Comparison of ENCODE assay signal across 23 cellular contexts in the genomic region with DNA sequence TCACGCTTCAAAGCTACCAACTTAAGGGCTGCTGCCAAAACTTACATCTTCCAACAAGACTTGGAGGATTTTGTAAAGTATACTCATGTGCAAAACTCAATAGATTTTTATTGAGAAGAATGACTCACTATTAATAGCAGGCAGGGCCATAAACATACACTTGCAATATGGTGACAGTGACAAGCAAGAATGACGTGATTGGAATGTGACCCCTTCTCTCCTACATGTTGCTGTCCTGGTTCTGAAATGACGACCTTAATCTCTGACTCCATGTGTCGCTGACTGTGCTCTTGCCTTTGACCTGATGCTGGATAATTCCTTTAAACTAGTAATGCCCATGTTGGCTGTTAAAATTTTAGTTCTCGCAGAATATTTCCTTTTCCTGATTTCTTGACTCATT.
A peak's percentile ranks its signal among the peaks of the same experiment; 100 is the strongest.
DNase-seq lines count a peak whose midpoint lies in the region; ATAC-seq, FAIRE-seq and TF ChIP-seq lines count a peak whose summit lies in the region.
"Had no signal": no experiment of that assay in that cellular context is flagged by ENCODE, and none has a peak within 500 bp of the region (broad histone marks: within the 10 kb centered on the region; RNA-seq: fewer than 3 reads in every experiment).

No MANE protein-coding gene starts in this region.

- no peaks in the 10 kb centered on the region for H3K27me3 Mint-ChIP-seq in CD8-positive, alpha-beta T cell (ENCODE audit: low read depth)
- H3K27me3 Mint-ChIP-seq: activated CD4-positive, alpha-beta memory T cell treated with anti-CD3 and anti-CD28 coated beads for 36 hours; CD4-positive, alpha-beta memory T cell; central memory CD8-positive, alpha-beta T cell; memory B cell had no signal

- H3K9me2 ChIP-seq in SK-N-SH, result no peaks in the 10 kb centered on the region

- no peaks in the 10 kb centered on the region for H4K20me1 ChIP-seq in SK-N-SH (ENCODE audit: insufficient read depth)
- no peaks in the 10 kb centered on the region for H4K20me1 ChIP-seq in endothelial cell of umbilical vein (replicated peaks; ENCODE audit: control insufficient read depth, extremely low read depth, insufficient read depth, low read length)

- H2AFZ ChIP-seq in SK-N-SH (ENCODE audit: low read depth), result no peak overlapping the region
- no peak overlapping the region for H2AFZ ChIP-seq in endothelial cell of umbilical vein (ENCODE audit: low read depth, low read length)

- H3K27me3 ChIP-seq in SK-N-SH (ENCODE audit: insufficient read depth) (no peaks in the 10 kb centered on the region), endothelial cell of umbilical vein (ENCODE audit: control insufficient read depth in 2 of 2, insufficient read depth in 2 of 2, low read length in 2 of 2) (no peaks in the 10 kb centered on the region)
- no peaks in the 10 kb centered on the region for H3K27me3 ChIP-seq in CD8-positive, alpha-beta T cell (ENCODE audit: insufficient read depth, low read length)
- H3K27me3 ChIP-seq: stomach, upper lobe of right lung had no signal

- peaks cover 12% of the 10 kb centered on the region for H3F3A ChIP-seq in SK-N-SH (replicated peaks; ENCODE audit: insufficient read depth)

- CTCF ChIA-PET in SK-N-SH (lab: Yijun Ruan, JAX) (no interaction called here), endothelial cell of umbilical vein (lab: Charles Lee) (no interaction called here)
- CTCF ChIA-PET in CD8-positive, alpha-beta T cell (lab: Charles Lee), result no interaction called here

- TF ChIP-seq CTCF in SK-N-SH (IDR thresholded peaks at IDR 0.05) (no peak), LNCaP clone FGC (IDR thresholded peaks at IDR 0.05; ENCODE audit: control insufficient read depth, extremely low read depth, insufficient read depth) (0 out of 2 replicates have a peak, but pooled peaks have one; percentile 3), endothelial cell of umbilical vein (IDR thresholded peaks at IDR 0.05; ENCODE audit: extremely low read depth in 1 of 2, insufficient read depth in 1 of 2, low read depth in 1 of 2, low read length in 2 of 2) (no peak)
- no peak for TF ChIP-seq CTCF in CD8-positive, alpha-beta T cell (IDR thresholded peaks at IDR 0.05)

- H3K4me2 ChIP-seq in SK-N-SH (no peak overlapping the region), endothelial cell of umbilical vein (ENCODE audit: insufficient read depth, low read length) (no peak overlapping the region)

- H3K9me3 ChIP-seq in SK-N-SH (no peaks in the 10 kb centered on the region), endothelial cell of umbilical vein (replicated peaks; ENCODE audit: control insufficient read depth, insufficient read depth, low read length) (no peaks in the 10 kb centered on the region)
- H3K9me3 ChIP-seq in CD8-positive, alpha-beta T cell (ENCODE audit: low read length), result no peaks in the 10 kb centered on the region
- H3K9me3 ChIP-seq: stomach, upper lobe of right lung had no signal

- no peak overlapping the region for H3K4me3 Mint-ChIP-seq in CD8-positive, alpha-beta T cell
- H3K4me3 Mint-ChIP-seq: activated CD4-positive, alpha-beta memory T cell treated with anti-CD3 and anti-CD28 coated beads for 36 hours; activated T-helper 1 cell treated with anti-CD3 and anti-CD28 coated beads, Interleukin-12 subunit alpha, Interleukin-12 subunit beta, Interleukin-2, Interleukin-4 antibody, amounts not matched to agents 30 ng/mL and 10 ng/mL and 1 ng/mL, durations not matched to agents 14 hours and 24 hours and 36 hours; CD4-positive, alpha-beta memory T cell; central memory CD8-positive, alpha-beta T cell; memory B cell; nephron had no signal

- FAIRE-seq in endothelial cell of umbilical vein (lab: Jason Lieb, UNC), result no peak
- FAIRE-seq: frontal cortex, TTC549 had no signal

- intact Hi-C loops in endothelial cell of umbilical vein (cut with micrococcal nuclease), result no loop called here
- intact Hi-C loops in CD8-positive, alpha-beta T cell (cut with DNase I, micrococcal nuclease), result no loop called here

- BruUV-seq in endothelial cell of umbilical vein (replicated peaks; lab: Mats Ljungman, UMichigan), result no TSS peak

- H3K79me2 ChIP-seq in SK-N-SH (ENCODE audit: insufficient read depth), result no peaks in the 10 kb centered on the region
- H3K79me2 ChIP-seq in endothelial cell of umbilical vein (ENCODE audit: control insufficient read depth, insufficient read depth, low read length), result no peaks in the 10 kb centered on the region

- no peaks in the 10 kb centered on the region for H3K36me3 ChIP-seq in SK-N-SH (replicated peaks in 1 of 2; ENCODE audit: control insufficient read depth in 1 of 2, insufficient read depth in 2 of 2, low read length in 1 of 2)
- H3K36me3 ChIP-seq in endothelial cell of umbilical vein (ENCODE audit: control insufficient read depth in 2 of 2, extremely low read depth in 1 of 2, insufficient read depth in 2 of 2, low read length in 2 of 2), result no peaks in the 10 kb centered on the region
- H3K36me3 ChIP-seq in CD8-positive, alpha-beta T cell (ENCODE audit: insufficient read depth, low read length), result no peaks in the 10 kb centered on the region
- H3K36me3 ChIP-seq: upper lobe of right lung had no signal

- no peaks in the 10 kb centered on the region for H3K4me1 Mint-ChIP-seq in CD8-positive, alpha-beta T cell (ENCODE audit: low read depth)

- H3K36me3 Mint-ChIP-seq in CD8-positive, alpha-beta T cell, result peaks cover 30% of the 10 kb centered on the region

- no peak for TF ChIP-seq EP300 in SK-N-SH (IDR thresholded peaks at IDR 0.05; ENCODE audit: borderline replicate concordance in 1 of 2, low read depth in 1 of 2, low read length in 1 of 2)

- H3K9ac ChIP-seq in SK-N-SH (no peak overlapping the region), endothelial cell of umbilical vein (replicated peaks; ENCODE audit: extremely low read depth, insufficient read depth, low read length) (no peak overlapping the region)

- no peak for TF ChIP-seq POLR2A in endothelial cell of umbilical vein (IDR thresholded peaks at IDR 0.05; ENCODE audit: low read depth, low read length)

- TF ChIP-seq RAD21 in SK-N-SH (IDR thresholded peaks at IDR 0.05; ENCODE audit: low read length), result no peak

- 86% methylated on average over 5 of the region's 5 CpGs for WGBS in SK-N-SH (ENCODE audit: low lambda C conversion rate)

- H3K4me3 ChIP-seq in SK-N-SH (ENCODE audit: low read depth in 2 of 2, low read length in 1 of 2) (no peak overlapping the region), LNCaP clone FGC (ENCODE audit: low read depth, low read length) (no peak overlapping the region), endothelial cell of umbilical vein (replicated peaks in 1 of 3; ENCODE audit: insufficient read depth in 1 of 3, low read depth in 1 of 3, low read length in 3 of 3) (no peak overlapping the region)
- H3K4me3 ChIP-seq in CD8-positive, alpha-beta T cell (ENCODE audit: low read depth, low read length), result no peak overlapping the region
- H3K4me3 ChIP-seq: SK-N-MC, stomach, upper lobe of right lung had no signal

- H3K27ac ChIP-seq in SK-N-SH (ENCODE audit: low read depth in 2 of 2, low read length in 1 of 2), result no peak overlapping the region
- no peak overlapping the region for H3K27ac ChIP-seq in endothelial cell of umbilical vein (ENCODE audit: insufficient read depth, low read depth, low read length)
- H3K27ac ChIP-seq in CD8-positive, alpha-beta T cell (ENCODE audit: low read depth, low read length), result no peak overlapping the region
- H3K27ac ChIP-seq: 22Rv1, SK-N-MC, stomach, upper lobe of right lung had no signal

- DNase-seq in SK-N-SH (no peak), LNCaP clone FGC (ENCODE audit: low read depth) (no peak), endothelial cell of umbilical vein (ENCODE audit: low read depth, low spot score) (no peak), renal cortical epithelial cell (ENCODE audit: low read depth) (peak; percentile 18), HPDE6-E6E7 (ENCODE audit: extremely low spot score) (no peak)
- no peak for DNase-seq in activated CD4-positive, alpha-beta T cell treated with anti-CD3 and anti-CD28 coated beads, Interleukin-2, amount 50 U/mL, for 48 hours
- no peak for DNase-seq in CD8-positive, alpha-beta T cell
- DNase-seq: activated CD4-positive, alpha-beta memory T cell treated with anti-CD3 and anti-CD28 coated beads for 36 hours; CD4-positive, alpha-beta memory T cell; DND-41; NCI-H1694 treated with DMSO at 0.1 percent for 48 hours; NCI-H446; stomach; upper lobe of right lung had no signal

- H3K9me3 Mint-ChIP-seq in CD8-positive, alpha-beta T cell, result no peaks in the 10 kb centered on the region
- H3K9me3 Mint-ChIP-seq: activated CD4-positive, alpha-beta memory T cell treated with anti-CD3 and anti-CD28 coated beads for 36 hours; activated T-helper 1 cell treated with anti-CD3 and anti-CD28 coated beads, Interleukin-12 subunit alpha, Interleukin-12 subunit beta, Interleukin-2, Interleukin-4 antibody, amounts not matched to agents 30 ng/mL and 10 ng/mL and 1 ng/mL, durations not matched to agents 14 hours and 24 hours and 36 hours; CD4-positive, alpha-beta memory T cell; central memory CD8-positive, alpha-beta T cell; memory B cell; nephron had no signal

- dilution Hi-C loops in endothelial cell of umbilical vein (cut with MboI; ENCODE audit: extremely low pct_ligation_motif_present, low sequenced_read_pairs), result no loop called here

- ATAC-seq in SK-N-SH treated with all-trans-retinoic acid at 6 μM for 48 hours, result no peak; the same call in 2 of the 3 replicates
- no peak for ATAC-seq in CD8-positive, alpha-beta T cell
- ATAC-seq: upper lobe of right lung had no signal

- H3K9me1 ChIP-seq in endothelial cell of umbilical vein (replicated peaks; ENCODE audit: control insufficient read depth, extremely low read depth, insufficient read depth, low read length), result no peaks in the 10 kb centered on the region

- POLR2A ChIA-PET in SK-N-SH (lab: Yijun Ruan, JAX) (no interaction called here), endothelial cell of umbilical vein (lab: Charles Lee) (no interaction called here)
- POLR2A ChIA-PET in CD8-positive, alpha-beta T cell (lab: Charles Lee), result interaction anchor here (1.0 kb wide), 1 partner anchor 10 kb away, joined by 3 read pairs; no protein-coding TSS in a partner anchor

- no peak overlapping the region for H3K27ac Mint-ChIP-seq in CD8-positive, alpha-beta T cell
- H3K27ac Mint-ChIP-seq: activated CD4-positive, alpha-beta memory T cell treated with anti-CD3 and anti-CD28 coated beads for 36 hours; activated T-helper 1 cell treated with anti-CD3 and anti-CD28 coated beads, Interleukin-12 subunit alpha, Interleukin-12 subunit beta, Interleukin-2, Interleukin-4 antibody, amounts not matched to agents 30 ng/mL and 10 ng/mL and 1 ng/mL, durations not matched to agents 14 hours and 24 hours and 36 hours; CD4-positive, alpha-beta memory T cell; memory B cell; nephron had no signal

- peaks cover 0 to 15% of the 10 kb centered on the region in 2 experiments; a peak in 3 of 4 replicates for H3K4me1 ChIP-seq in SK-N-SH (ENCODE audit: control insufficient read depth in 1 of 2, insufficient read depth in 2 of 2, low read depth in 1 of 2, low read length in 1 of 2)
- no peaks in the 10 kb centered on the region for H3K4me1 ChIP-seq in endothelial cell of umbilical vein (ENCODE audit: control insufficient read depth, extremely low read depth, insufficient read depth, low read length)
- no peaks in the 10 kb centered on the region for H3K4me1 ChIP-seq in CD8-positive, alpha-beta T cell (ENCODE audit: insufficient read depth, low read length)
- H3K4me1 ChIP-seq: stomach, upper lobe of right lung had no signal

TF ChIP-seq in SK-N-SH treated with all-trans-retinoic acid at 6 μM for 48 hours, 23 proteins besides CTCF, POLR2A, EP300 and RAD21 (continues in another document):
- TF ChIP-seq ESRRG (CRISPR knock-in tag; IDR thresholded peaks at IDR 0.05), result no peak
